Comparison of ENCODE assay signal across 2 cellular contexts in the genomic region with DNA sequence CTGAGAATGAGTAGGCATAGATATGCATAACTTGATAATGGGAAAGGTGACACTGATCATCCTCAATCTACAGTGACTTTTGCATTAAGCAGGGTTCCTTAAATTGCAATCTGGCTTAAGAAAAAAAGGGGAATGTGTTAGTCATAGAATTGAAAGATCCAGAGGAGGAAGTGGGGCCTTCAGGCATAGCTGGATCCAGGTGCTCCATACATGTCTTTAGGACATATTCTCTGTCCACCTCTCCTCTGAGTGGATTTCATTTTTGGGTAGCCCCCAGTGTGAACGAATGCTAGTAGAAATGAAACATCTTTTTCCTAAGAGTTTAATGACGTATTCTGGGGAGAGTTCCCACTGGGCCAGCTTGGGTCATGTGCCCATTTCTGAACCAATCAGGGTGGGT.
TF ChIP-seq lines count a peak whose summit lies in the region.

No MANE protein-coding gene starts in this region.

TF ChIP-seq in HepG2, 621 proteins besides CTCF, POLR2A, EP300 and RAD21:
- TF ChIP-seq ZNF329 (CRISPR knock-in tag; IDR thresholded peaks at IDR 0.05; ENCODE audit: low read depth) (peak; percentile 91), SP4 (CRISPR knock-in tag; IDR thresholded peaks at IDR 0.05) (no peak)

TF ChIP-seq in K562, 482 proteins besides CTCF, POLR2A, EP300 and RAD21:
- TF ChIP-seq ILF3 (IDR thresholded peaks at IDR 0.05; ENCODE audit: borderline replicate concordance) (no peak), NFYB (IDR thresholded peaks at IDR 0.05; ENCODE audit: extremely low read depth, insufficient read length) (peak; percentile 8), NCOA2 (IDR thresholded peaks at IDR 0.05; ENCODE audit: partially characterized antibody in 2 of 2) (no peak), RBM25 (IDR thresholded peaks at IDR 0.05; ENCODE audit: low read depth, low read length, severe bottlenecking) (peak; percentile 46)
- TF ChIP-seq, protein P1, sequence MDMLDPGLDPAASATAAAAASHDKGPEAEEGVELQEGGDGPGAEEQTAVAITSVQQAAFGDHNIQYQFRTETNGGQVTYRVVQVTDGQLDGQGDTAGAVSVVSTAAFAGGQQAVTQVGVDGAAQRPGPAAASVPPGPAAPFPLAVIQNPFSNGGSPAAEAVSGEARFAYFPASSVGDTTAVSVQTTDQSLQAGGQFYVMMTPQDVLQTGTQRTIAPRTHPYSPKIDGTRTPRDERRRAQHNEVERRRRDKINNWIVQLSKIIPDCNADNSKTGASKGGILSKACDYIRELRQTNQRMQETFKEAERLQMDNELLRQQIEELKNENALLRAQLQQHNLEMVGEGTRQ (CRISPR knock-in tag; IDR thresholded peaks at IDR 0.05): peak; percentile 50
TF ChIP-seq in K562: peak in this region for 3.
